In the genomic region with DNA sequence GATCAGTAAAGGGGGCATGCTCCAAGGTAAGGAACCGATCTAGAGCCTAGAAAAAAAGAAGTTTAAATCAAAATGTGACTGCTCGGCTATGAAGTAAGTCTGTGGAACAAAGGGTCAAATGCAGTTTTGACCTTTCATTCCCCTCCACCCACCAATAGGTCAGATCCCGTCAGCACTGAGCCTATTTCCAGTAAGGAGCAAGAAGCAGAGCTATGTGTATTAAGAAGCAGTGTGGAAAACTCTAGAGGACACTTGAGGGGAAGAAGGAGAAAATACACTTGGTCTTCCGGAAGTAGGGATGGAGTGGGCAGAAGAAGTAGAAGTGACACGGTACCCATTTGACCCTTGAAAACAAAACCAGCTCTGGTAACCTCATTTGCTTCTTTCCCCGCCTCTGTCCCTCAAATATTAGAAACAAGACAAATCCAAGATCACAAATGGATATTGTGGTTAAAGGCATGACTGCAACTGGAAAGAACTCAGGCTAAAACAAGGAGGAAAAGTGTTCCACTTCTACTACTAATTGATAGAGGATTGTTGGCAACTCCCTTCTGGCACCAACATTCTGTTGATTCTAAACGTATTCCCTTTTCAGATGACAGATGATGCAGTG, we compare ENCODE assay signal across 20 cellular contexts.
DNase-seq lines count a peak whose midpoint lies in the region; ATAC-seq and TF ChIP-seq lines count a peak whose summit lies in the region.
"Had no signal": no experiment of that assay in that cellular context is flagged by ENCODE, and none has a peak within 500 bp of the region (broad histone marks: within the 10 kb centered on the region; RNA-seq: fewer than 3 reads in every experiment).

No MANE protein-coding gene starts in this region.

- no peak for TF ChIP-seq CTCF in esophagus muscularis mucosa (IDR thresholded peaks at IDR 0.05)
- TF ChIP-seq CTCF in left lung (IDR thresholded peaks at IDR 0.05), result no peak
- TF ChIP-seq CTCF in stomach (IDR thresholded peaks at IDR 0.05), result no peak
- no peak for TF ChIP-seq CTCF in transverse colon (IDR thresholded peaks at IDR 0.05)

- peak; percentile 23 for ATAC-seq in left lung
- ATAC-seq in GM21360 (IDR thresholded peaks at IDR 0.05; ENCODE audit: unreplicated experiment), result no peak
- no peak for ATAC-seq in HG03521 (IDR thresholded peaks at IDR 0.05; ENCODE audit: unreplicated experiment)
- ATAC-seq: activated T-cell treated with anti-CD3 and anti-CD28 coated beads, Interleukin-2, amount 50 U/mL, for 72 hours; naive thymus-derived CD4-positive, alpha-beta T cell had no signal

- H3K36me3 ChIP-seq in adipocyte (ENCODE audit: control insufficient read depth, insufficient read depth, low read length, severe bottlenecking), result no peaks in the 10 kb centered on the region
- no peaks in the 10 kb centered on the region for H3K36me3 ChIP-seq in esophagus muscularis mucosa
- H3K36me3 ChIP-seq in left lung, result no peaks in the 10 kb centered on the region
- no peaks in the 10 kb centered on the region for H3K36me3 ChIP-seq in stomach
- no peaks in the 10 kb centered on the region for H3K36me3 ChIP-seq in transverse colon
- H3K36me3 ChIP-seq in Karpas-422 (ENCODE audit: insufficient read depth, low read length), result no peaks in the 10 kb centered on the region
- H3K36me3 ChIP-seq: BE2C had no signal

- no peaks in the 10 kb centered on the region for H3K79me2 ChIP-seq in Karpas-422 (ENCODE audit: low read length)

- in situ Hi-C loops in transverse colon (cut with MboI; ENCODE audit: low pct_ligation_motif_present in 1 of 4, low pct_unique_long_range_greater_than_20kb in 1 of 4, low sequenced_read_pairs in 3 of 4), result no loop called here

- TF ChIP-seq POLR2A in esophagus muscularis mucosa (IDR thresholded peaks at IDR 0.05; ENCODE audit: low read depth) (no peak), stomach (IDR thresholded peaks at IDR 0.05) (no peak), transverse colon (IDR thresholded peaks at IDR 0.05) (no peak)

- H3K4me3 ChIP-seq in adipocyte (ENCODE audit: low read length) (no peak overlapping the region), esophagus muscularis mucosa (no peak overlapping the region), left lung (no peak overlapping the region), stomach (no peak overlapping the region), transverse colon (no peak overlapping the region), Karpas-422 (ENCODE audit: low read length) (no peak overlapping the region)

- no peaks in the 10 kb centered on the region for H4K20me1 ChIP-seq in Karpas-422 (ENCODE audit: insufficient read depth, low read depth, low read length)

- intact Hi-C loops in esophagus muscularis mucosa (cut with DNase I), result no loop called here
- intact Hi-C loops in left lung (cut with DNase I), result no loop called here
- intact Hi-C loops in stomach (cut with DNase I; ENCODE audit: low total_unique reads), result no loop called here
- intact Hi-C loops in transverse colon (cut with DNase I; ENCODE audit: low total_unique reads), result no loop called here

- DNase-seq in adipocyte (ENCODE audit: low read depth) (no peak), esophagus muscularis mucosa (ENCODE audit: extremely low spot score) (no peak), left lung (no peak), stomach (no peak), transverse colon (no peak), Karpas-422 (no peak)
- DNase-seq: activated CD4-positive, alpha-beta T cell treated with anti-CD3 and anti-CD28 coated beads, Interleukin-2, amount 10 ng/mL, durations not matched to agents 24 days and 14 days; activated naive CD4-positive, alpha-beta T cell treated with anti-CD3 and anti-CD28 coated beads for 36 hours; activated T-cell treated with anti-CD3 and anti-CD28 coated beads, Interleukin-2, amount 50 U/mL, for 72 hours; amygdala; BE2C; mesendoderm; naive thymus-derived CD4-positive, alpha-beta T cell; NCI-H2081; NCI-H345; NCI-H774 had no signal

- H3K9me2 ChIP-seq in Karpas-422 (replicated peaks; ENCODE audit: insufficient read depth, low read length), result no peaks in the 10 kb centered on the region

- H2AFZ ChIP-seq in Karpas-422 (ENCODE audit: low read length), result no peak overlapping the region

- H3K27me3 ChIP-seq in adipocyte (replicated peaks; ENCODE audit: control insufficient read depth, insufficient read depth, low read length) (no peaks in the 10 kb centered on the region), esophagus muscularis mucosa (no peaks in the 10 kb centered on the region), left lung (no peaks in the 10 kb centered on the region), stomach (no peaks in the 10 kb centered on the region), transverse colon (no peaks in the 10 kb centered on the region), Karpas-422 (ENCODE audit: low read length) (no peaks in the 10 kb centered on the region)
- H3K27me3 ChIP-seq: BE2C had no signal

- H3K4me1 ChIP-seq in adipocyte (ENCODE audit: control insufficient read depth, insufficient read depth, low read length), result peaks cover 16% of the 10 kb centered on the region
- H3K4me1 ChIP-seq in esophagus muscularis mucosa, result peaks cover 0 to 24% (median 10%) of the 10 kb centered on the region in 4 donors
- H3K4me1 ChIP-seq in left lung, result no peaks in the 10 kb centered on the region
- H3K4me1 ChIP-seq in stomach, result peaks cover 0 to 5% (median 0%) of the 10 kb centered on the region in 4 donors
- H3K4me1 ChIP-seq in transverse colon, result no peaks in the 10 kb centered on the region
- no peaks in the 10 kb centered on the region for H3K4me1 ChIP-seq in Karpas-422 (ENCODE audit: low read length)
- H3K4me1 ChIP-seq: BE2C had no signal

- H3K27ac ChIP-seq in esophagus muscularis mucosa (replicated peaks in 1 of 4) (peak overlapping the region in 3 of 4 donors; percentile 11 to 67 (median 12)), left lung (peak overlapping the region in 1 of 2 donors; percentile 53), stomach (peak overlapping the region in 3 of 5 donors; percentile 11 to 44 (median 30)), transverse colon (no peak overlapping the region), Karpas-422 (ENCODE audit: low read length) (no peak overlapping the region)
- H3K27ac ChIP-seq: epithelial cell of prostate, VCaP had no signal

- no peaks in the 10 kb centered on the region for H3K9me3 ChIP-seq in adipocyte (ENCODE audit: control insufficient read depth, low read length)
- H3K9me3 ChIP-seq in esophagus muscularis mucosa, result no peaks in the 10 kb centered on the region
- H3K9me3 ChIP-seq in left lung, result no peaks in the 10 kb centered on the region
- no peaks in the 10 kb centered on the region for H3K9me3 ChIP-seq in stomach
- no peaks in the 10 kb centered on the region for H3K9me3 ChIP-seq in transverse colon
- H3K9me3 ChIP-seq in Karpas-422 (ENCODE audit: low read length), result peaks cover 10% of the 10 kb centered on the region
- H3K9me3 ChIP-seq: BE2C had no signal

- 80% methylated on average over 7 of the region's 7 CpGs for WGBS in esophagus muscularis mucosa
- 58 to 82% (median 80%) methylated on average over 7 of the region's 7 CpGs for WGBS in stomach, 5 donors
- 61 to 74% methylated on average over 7 of the region's 7 CpGs for WGBS in transverse colon (ENCODE audit: low coverage in 1 of 2), 2 donors

- H3K4me2 ChIP-seq in Karpas-422 (ENCODE audit: low read depth, low read length, poor library complexity, severe bottlenecking), result no peak overlapping the region

- H3K9ac ChIP-seq in adipocyte (ENCODE audit: low read length) (peak overlapping the region; percentile 18), Karpas-422 (ENCODE audit: low read length) (no peak overlapping the region)

- peak; percentile 32 for TF ChIP-seq EP300 in esophagus muscularis mucosa (IDR thresholded peaks at IDR 0.05)
- peak; percentile 85 for TF ChIP-seq EP300 in stomach (IDR thresholded peaks at IDR 0.05)
- TF ChIP-seq EP300 in transverse colon (IDR thresholded peaks at IDR 0.05; ENCODE audit: low read depth), result no peak

Comparison
In these comparisons a context has a peak if more than half of its experiments do, and no peak if none do; other contexts are left out.
1. H3K27ac ChIP-seq: peak in esophagus muscularis mucosa (3 of 4) and stomach (3 of 5); none in transverse colon (0 of 4) and Karpas-422 (single experiment).